In the genomic region with DNA sequence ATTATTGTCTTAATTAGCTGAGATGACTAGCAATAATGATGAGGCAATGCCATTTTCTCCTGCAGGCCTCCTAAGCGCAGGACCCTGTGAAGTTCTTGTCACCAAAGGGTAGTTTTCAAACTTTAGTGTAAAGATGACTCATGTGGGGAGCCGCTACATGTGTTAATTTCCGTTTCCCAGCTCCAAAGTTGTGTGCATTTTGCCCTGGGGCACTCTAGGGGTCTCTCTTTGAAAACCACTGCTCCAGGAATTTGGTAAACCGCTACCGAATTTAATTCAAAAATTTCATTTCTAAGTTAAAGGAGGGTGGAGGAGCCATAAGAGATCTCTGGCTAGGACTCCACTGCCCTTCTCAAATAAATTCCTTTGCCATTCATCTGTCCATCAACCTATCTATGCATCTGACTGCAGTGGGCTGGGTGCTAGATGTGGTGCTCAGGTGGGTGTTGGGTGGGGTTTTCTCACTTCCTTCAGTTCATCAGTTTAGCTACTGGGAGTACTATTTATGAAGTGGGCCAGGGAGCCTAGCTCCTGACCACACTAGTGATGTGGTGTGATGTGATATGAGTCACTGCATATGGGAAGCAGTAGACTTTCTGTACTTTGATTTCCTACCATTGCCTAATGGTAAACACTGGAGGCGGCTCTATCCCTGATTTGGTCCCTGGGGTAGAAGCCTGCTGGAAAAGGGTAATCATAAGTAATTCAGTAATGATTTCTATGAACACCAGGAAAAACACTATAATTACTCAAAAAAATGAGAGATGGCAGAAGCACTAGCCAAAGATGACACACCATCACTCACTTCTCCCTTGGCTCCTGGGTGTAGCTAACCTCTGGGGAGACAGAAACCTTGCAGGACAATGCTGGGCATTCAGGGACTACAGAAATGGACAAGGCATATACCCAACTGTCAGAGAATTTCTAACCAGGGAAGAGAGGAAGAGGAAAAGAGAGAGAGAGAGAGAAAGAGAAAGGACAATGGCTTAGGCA, we compare ENCODE assay signal across 8 cellular contexts. TPM values are rescaled to one million over a fixed set of nuclear protein-coding genes. Genes with fewer than 3 reads are reported as not detected.
A peak's percentile ranks its signal among the peaks of the same experiment; 100 is the strongest.
DNase-seq lines count a peak whose midpoint lies in the region; ATAC-seq and TF ChIP-seq lines count a peak whose summit lies in the region.

No MANE protein-coding gene starts in this region.

- in situ Hi-C loops in astrocyte of the spinal cord (cut with HindIII; ENCODE audit: low sequenced_read_pairs) = no loop called here

- DNase-seq in AG08395 (ENCODE audit: low spot score) (peak; percentile 74), HT1080 (ENCODE audit: low read depth) (peak; percentile 94), astrocyte of the spinal cord (ENCODE audit: low read depth, low spot score) (peak; percentile 89), skeletal muscle cell (ENCODE audit: low read depth) (peak; percentile 89), cardiac septum (ENCODE audit: low spot score) (no peak), NCI-H187 (lab: John Stamatoyannopoulos, UW) (no peak), cerebellar cortex (ENCODE audit: low spot score) (no peak)

- no peak for TF ChIP-seq CTCF in astrocyte of the spinal cord (IDR thresholded peaks at IDR 0.05; ENCODE audit: low read depth, low read length)

- intact Hi-C loops in cardiac septum (cut with DNase I) = no loop called here

- ATAC-seq in GM19395 (IDR thresholded peaks at IDR 0.05; ENCODE audit: unreplicated experiment) = peak; percentile 43

- H3K4me3 ChIP-seq in astrocyte of the spinal cord (ENCODE audit: low read depth, low read length) (no peak overlapping the region), skeletal muscle cell (ENCODE audit: low read depth, low read length) (no peak overlapping the region)

RNA-seq across cellular contexts. Expression of a gene that starts 4.0 kb away (rescaled TPM):
- total RNA-seq in HT1080 (2014; rRNA removed; shearing (Covaris generic)) = 5.2 and 6.8 TPM in 2 replicates
- polyA plus RNA-seq in HT1080 (2015; cell fraction: cytosol; rRNA removed) = 12.1 and 15.3 TPM in 2 replicates
- polyA plus RNA-seq in HT1080 (2015; cell fraction: nucleus; rRNA removed) = 44.6 and 48.6 TPM in 2 replicates
- total RNA-seq in cardiac septum = 6.7 TPM

Comparison
In these comparisons a context has a peak if more than half of its experiments do, and no peak if none do; other contexts are left out.
1. DNase-seq: peak in AG08395 (single experiment), HT1080 (single experiment), astrocyte of the spinal cord (single experiment) and skeletal muscle cell (single experiment); none in cardiac septum (single experiment), NCI-H187 (0 of 2) and cerebellar cortex (single experiment).